ENCODE assay signal across 15 cellular contexts in genomic region chr1:94234615-94235014, GRCh38. TPM values are rescaled to one million over a fixed set of nuclear protein-coding genes. Genes with fewer than 3 reads are reported as not detected.
DNase-seq lines count a peak whose midpoint lies in the region; ATAC-seq and TF ChIP-seq lines count a peak whose summit lies in the region.
"Had no signal": no experiment of that assay in that cellular context is flagged by ENCODE, and none has a peak within 500 bp of the region (broad histone marks: within the 10 kb centered on the region; RNA-seq: fewer than 3 reads in every experiment).

No MANE protein-coding gene starts in this region.

- H3K4me3 Mint-ChIP-seq in osteocyte (ENCODE audit: unreplicated experiment) = peak overlapping the region; percentile 94
- H3K4me3 Mint-ChIP-seq in activated CD4-positive, alpha-beta memory T cell treated with anti-CD3 and anti-CD28 coated beads, Interleukin-2, amount 10 ng/mL, durations not matched to agents 7 days and 5 days = no peak overlapping the region
- H3K4me3 Mint-ChIP-seq: activated CD8-positive, alpha-beta memory T cell treated with anti-CD3 and anti-CD28 coated beads, Interleukin-2, amount 10 ng/mL, durations not matched to agents 7 days and 5 days had no signal

- no peaks in the 10 kb centered on the region for H3K27me3 ChIP-seq in SJCRH30
- H3K27me3 ChIP-seq: body of pancreas had no signal

- H3K9me3 ChIP-seq in SJCRH30 (replicated peaks) = no peaks in the 10 kb centered on the region
- H3K9me3 ChIP-seq: body of pancreas, suprapubic skin had no signal

- peaks cover 66% of the 10 kb centered on the region for H3K4me1 Mint-ChIP-seq in osteocyte (ENCODE audit: unreplicated experiment)
- peaks cover 10% of the 10 kb centered on the region for H3K4me1 Mint-ChIP-seq in activated CD4-positive, alpha-beta memory T cell treated with anti-CD3 and anti-CD28 coated beads, Interleukin-2, amount 10 ng/mL, durations not matched to agents 7 days and 5 days

- no peaks in the 10 kb centered on the region for H3K9me3 Mint-ChIP-seq in osteocyte (ENCODE audit: unreplicated experiment)
- H3K9me3 Mint-ChIP-seq in activated CD4-positive, alpha-beta memory T cell treated with anti-CD3 and anti-CD28 coated beads, Interleukin-2, amount 10 ng/mL, durations not matched to agents 7 days and 5 days = no peaks in the 10 kb centered on the region

- no peaks in the 10 kb centered on the region for H3K27me3 Mint-ChIP-seq in osteocyte (ENCODE audit: unreplicated experiment)
- H3K27me3 Mint-ChIP-seq in activated CD4-positive, alpha-beta memory T cell treated with anti-CD3 and anti-CD28 coated beads, Interleukin-2, amount 10 ng/mL, durations not matched to agents 7 days and 5 days = peaks cover 66% of the 10 kb centered on the region

- H3K27ac ChIP-seq in SJCRH30 = peak overlapping the region; percentile 72
- H3K27ac ChIP-seq: suprapubic skin had no signal

- H3K27ac Mint-ChIP-seq in osteocyte (ENCODE audit: unreplicated experiment) = peak overlapping the region; percentile 94
- H3K27ac Mint-ChIP-seq in activated CD4-positive, alpha-beta memory T cell treated with anti-CD3 and anti-CD28 coated beads, Interleukin-2, amount 10 ng/mL, durations not matched to agents 7 days and 5 days = no peak overlapping the region
- H3K27ac Mint-ChIP-seq: activated CD8-positive, alpha-beta memory T cell treated with anti-CD3 and anti-CD28 coated beads, Interleukin-2, amount 10 ng/mL, durations not matched to agents 7 days and 5 days had no signal

- peak overlapping the region; percentile 89 for H3K4me3 ChIP-seq in AG09309 (ENCODE audit: control insufficient read depth, low read depth, low read length)
- H3K4me3 ChIP-seq in SJCRH30 = no peak overlapping the region
- H3K4me3 ChIP-seq in fibroblast of pulmonary artery (replicated peaks; ENCODE audit: low read depth, low read length) = peak overlapping the region; percentile 93
- H3K4me3 ChIP-seq: body of pancreas had no signal

- POLR2A ChIA-PET in activated CD4-positive, alpha-beta memory T cell treated with anti-CD3 and anti-CD28 coated beads, Interleukin-2, amount 10 ng/mL, durations not matched to agents 7 days and 5 days (lab: Charles Lee) = no interaction called here

- CTCF ChIA-PET in activated CD4-positive, alpha-beta memory T cell treated with anti-CD3 and anti-CD28 coated beads, Interleukin-2, amount 10 ng/mL, durations not matched to agents 7 days and 5 days (lab: Charles Lee) = no interaction called here

- H3K36me3 Mint-ChIP-seq in osteocyte (ENCODE audit: unreplicated experiment) = peaks cover 20% of the 10 kb centered on the region
- H3K36me3 Mint-ChIP-seq in activated CD4-positive, alpha-beta memory T cell treated with anti-CD3 and anti-CD28 coated beads, Interleukin-2, amount 10 ng/mL, durations not matched to agents 7 days and 5 days (ENCODE audit: low read depth) = no peaks in the 10 kb centered on the region

- TF ChIP-seq CTCF in AG09309 (IDR thresholded peaks at IDR 0.05; ENCODE audit: control insufficient read depth, insufficient read depth, low read depth, low read length, missing control alignments) = no peak
- no peak for TF ChIP-seq CTCF in fibroblast of pulmonary artery (IDR thresholded peaks at IDR 0.05; ENCODE audit: low read length, missing control alignments)
- TF ChIP-seq CTCF in osteocyte (IDR thresholded peaks at IDR 0.05) = no peak

- ATAC-seq in HG02588 (IDR thresholded peaks at IDR 0.05; ENCODE audit: unreplicated experiment) (no peak), GM19351 (IDR thresholded peaks at IDR 0.05; ENCODE audit: unreplicated experiment) (no peak)
- ATAC-seq: activated CD8-positive, alpha-beta memory T cell treated with anti-CD3 and anti-CD28 coated beads, Interleukin-2, amount 10 ng/mL, durations not matched to agents 7 days and 5 days; body of pancreas had no signal

- peaks cover 8% of the 10 kb centered on the region; the same call in 1 of the 2 replicates for H3K4me1 ChIP-seq in SJCRH30

- no peaks in the 10 kb centered on the region for H3K36me3 ChIP-seq in SJCRH30
- H3K36me3 ChIP-seq: suprapubic skin had no signal

- no peak for DNase-seq in AG09309 (ENCODE audit: low read depth)
- DNase-seq in SJCRH30 = no peak
- DNase-seq in fibroblast of pulmonary artery (ENCODE audit: low read depth) = no peak
- no peak for DNase-seq in osteocyte (ENCODE audit: extremely low spot score, unreplicated experiment)
- DNase-seq in activated CD4-positive, alpha-beta memory T cell treated with anti-CD3 and anti-CD28 coated beads, Interleukin-2, amount 10 ng/mL, durations not matched to agents 7 days and 5 days = no peak
- no peak for DNase-seq in COLO668 (lab: John Stamatoyannopoulos, UW; ENCODE audit: unreplicated experiment)
- DNase-seq: activated CD8-positive, alpha-beta memory T cell treated with anti-CD3 and anti-CD28 coated beads, Interleukin-2, amount 10 ng/mL, durations not matched to agents 7 days and 5 days; body of pancreas; effector CD4-positive, alpha-beta T cell; islet precursor cell; NCI-H2029; NCI-H524 had no signal

RNA-seq across cellular contexts. Expression of gene ARHGAP29, which starts 2.8 kb away (rescaled TPM):
- 15.5 and 18.4 TPM in 2 replicates for total RNA-seq in SJCRH30 (2014; rRNA removed; shearing (Covaris generic))
- 180 and 187 TPM in 2 replicates for total RNA-seq in osteocyte
- under 1 TPM in 1 of 2 experiments, not detected in 1; 0.05 TPM for total RNA-seq in activated CD4-positive, alpha-beta memory T cell treated with anti-CD3 and anti-CD28 coated beads, Interleukin-2, amount 10 ng/mL, durations not matched to agents 7 days and 5 days
- total RNA-seq: activated CD8-positive, alpha-beta memory T cell treated with anti-CD3 and anti-CD28 coated beads, Interleukin-2, amount 10 ng/mL, durations not matched to agents 7 days and 5 days had no signal

Comparison
In these comparisons a context has a peak if more than half of its experiments do, and no peak if none do; other contexts are left out.
1. RNA of gene ARHGAP29, which starts 2.8 kb away (total RNA-seq): 180 to 187 TPM in osteocyte and 15.5 to 18.4 TPM in SJCRH30; 0.05 TPM in activated CD4-positive, alpha-beta memory T cell treated with anti-CD3 and anti-CD28 coated beads, Interleukin-2, amount 10 ng/mL, durations not matched to agents 7 days and 5 days; every median in the first group is over 10 times any median in the second.